In the genomic region with DNA sequence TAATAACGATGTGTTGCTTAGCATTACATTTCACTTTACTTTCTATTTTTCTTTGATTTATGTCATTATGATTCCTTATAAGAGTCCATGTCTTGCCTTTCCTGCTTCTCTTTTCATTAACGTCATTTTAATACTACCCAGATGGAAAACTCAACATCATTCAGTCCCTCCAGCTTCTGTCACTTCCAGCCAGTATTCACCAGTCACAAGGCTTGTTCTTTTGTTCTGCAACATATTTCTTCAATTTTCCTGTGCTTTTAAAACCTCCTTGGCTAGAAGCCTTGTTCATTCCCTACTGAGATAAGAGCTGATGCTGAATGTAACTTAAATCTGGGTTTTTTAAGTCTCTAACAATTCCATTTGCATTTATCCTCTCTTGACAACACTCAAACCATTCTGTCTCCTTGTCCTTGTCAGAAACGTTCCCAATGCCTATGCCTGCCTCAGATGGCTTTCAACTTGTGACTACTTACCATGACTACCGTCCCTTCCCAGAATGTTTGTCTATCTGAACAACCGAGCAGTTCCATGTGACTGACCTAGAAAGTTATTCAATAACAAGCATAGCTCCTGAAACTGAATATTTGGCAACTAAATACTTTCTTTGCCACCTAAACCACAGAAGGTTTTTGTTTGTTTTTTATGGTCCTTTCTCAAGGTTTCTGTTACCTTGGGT, we compare ENCODE assay signal across 19 cellular contexts.
DNase-seq lines count a peak whose midpoint lies in the region; ATAC-seq, FAIRE-seq and TF ChIP-seq lines count a peak whose summit lies in the region.
"Had no signal": no experiment of that assay in that cellular context is flagged by ENCODE, and none has a peak within 500 bp of the region (broad histone marks: within the 10 kb centered on the region; RNA-seq: fewer than 3 reads in every experiment).

No MANE protein-coding gene starts in this region.

- H3K4me1 Mint-ChIP-seq in brain = peaks cover 11% of the 10 kb centered on the region
- peaks cover 6% of the 10 kb centered on the region for H3K4me1 Mint-ChIP-seq in neural progenitor cell
- H3K4me1 Mint-ChIP-seq in immature natural killer cell = no peaks in the 10 kb centered on the region
- H3K4me1 Mint-ChIP-seq: activated naive CD8-positive, alpha-beta T cell treated with anti-CD3 and anti-CD28 coated beads, Interleukin-2, amount 50 U/mL, for 24 hours; natural killer cell had no signal

- H3K9me3 ChIP-seq in neural progenitor cell (ENCODE audit: low read depth) = no peaks in the 10 kb centered on the region
- H3K9me3 ChIP-seq: Caco-2 had no signal

- TF ChIP-seq CTCF in brain (conservative IDR thresholded peaks at IDR 0.05) = no peak
- TF ChIP-seq CTCF in neural progenitor cell (IDR thresholded peaks at IDR 0.05) = no peak

- no peaks in the 10 kb centered on the region for H3K27me3 ChIP-seq in neural progenitor cell

- H3K4me1 ChIP-seq in neural progenitor cell = no peaks in the 10 kb centered on the region
- H3K4me1 ChIP-seq: Caco-2 had no signal

- H3K36me3 ChIP-seq in neural progenitor cell = no peaks in the 10 kb centered on the region

- no peak overlapping the region for H3K4me3 ChIP-seq in neural progenitor cell

- DNase-seq in neural progenitor cell (ENCODE audit: low spot score) = no peak
- DNase-seq in SW 1271 (lab: John Stamatoyannopoulos, UW) = no peak
- no peak for DNase-seq in frontal cortex (ENCODE audit: low spot score in 2 of 2)
- DNase-seq in immature natural killer cell = no peak
- DNase-seq in iPS-NIHi7 (ENCODE audit: extremely low spot score) = no peak
- DNase-seq: activated CD4-positive, alpha-beta T cell treated with anti-CD3 and anti-CD28 coated beads, Interleukin-2, amount 50 U/mL, for 48 hours; activated naive CD8-positive, alpha-beta T cell treated with anti-CD3 and anti-CD28 coated beads, Interleukin-2, amount 50 U/mL, for 24 hours; activated T-cell treated with anti-CD3 and anti-CD28 coated beads, Interleukin-2, amount 50 U/mL, for 72 hours; Caco-2; left ventricle myocardium superior; MV-4-11; natural killer cell; NK-92 treated with Interleukin-12 subunit alpha and Interleukin-12 subunit beta, amount 100 ng/mL, for 24 hours had no signal

- no peak overlapping the region for H3K4me3 Mint-ChIP-seq in brain
- no peak overlapping the region for H3K4me3 Mint-ChIP-seq in neural progenitor cell
- H3K4me3 Mint-ChIP-seq in immature natural killer cell = no peak overlapping the region
- H3K4me3 Mint-ChIP-seq: activated naive CD8-positive, alpha-beta T cell treated with anti-CD3 and anti-CD28 coated beads, Interleukin-2, amount 50 U/mL, for 24 hours; activated T-cell treated with anti-CD3 and anti-CD28 coated beads, Interleukin-2, amount 50 U/mL, for 72 hours; natural killer cell; stimulated activated naive CD8-positive, alpha-beta T cell treated with anti-CD3 and anti-CD28 coated beads, Interleukin-15, Interleukin-2, amounts not matched to agents 100 ng/mL and 50 ng/mL, for 24 hours had no signal

- peak overlapping the region in 3 of 5 experiments; percentile 17 to 54 (median 26) for H3K27ac Mint-ChIP-seq in brain
- H3K27ac Mint-ChIP-seq in neural progenitor cell = peak overlapping the region; percentile 44
- H3K27ac Mint-ChIP-seq in immature natural killer cell = no peak overlapping the region
- H3K27ac Mint-ChIP-seq: activated naive CD8-positive, alpha-beta T cell treated with anti-CD3 and anti-CD28 coated beads, Interleukin-2, amount 50 U/mL, for 24 hours; activated T-cell treated with anti-CD3 and anti-CD28 coated beads, Interleukin-2, amount 50 U/mL, for 72 hours; natural killer cell; stimulated activated naive CD8-positive, alpha-beta T cell treated with anti-CD3 and anti-CD28 coated beads, Interleukin-15, Interleukin-2, amounts not matched to agents 100 ng/mL and 50 ng/mL, for 24 hours had no signal

- no peaks in the 10 kb centered on the region for H3K36me3 Mint-ChIP-seq in brain
- H3K36me3 Mint-ChIP-seq in neural progenitor cell = no peaks in the 10 kb centered on the region
- no peaks in the 10 kb centered on the region for H3K36me3 Mint-ChIP-seq in immature natural killer cell

- H3K4me2 ChIP-seq in neural progenitor cell = no peak overlapping the region

- H3K9ac ChIP-seq in neural progenitor cell = no peak overlapping the region

- no peak for FAIRE-seq in frontal cortex (lab: Jason Lieb, UNC)
- FAIRE-seq: GM18507 had no signal

- no peak overlapping the region for H2AFZ ChIP-seq in neural progenitor cell (replicated peaks)

- ATAC-seq in GM18858 (IDR thresholded peaks at IDR 0.05; ENCODE audit: unreplicated experiment) (peak; percentile 55), HG03196 (IDR thresholded peaks at IDR 0.05; ENCODE audit: unreplicated experiment) (peak; percentile 55)
- ATAC-seq: activated naive CD8-positive, alpha-beta T cell treated with anti-CD3 and anti-CD28 coated beads, Interleukin-2, amount 50 U/mL, for 24 hours; activated T-cell treated with anti-CD3 and anti-CD28 coated beads, Interleukin-2, amount 50 U/mL, for 72 hours; left ventricle myocardium superior; natural killer cell; Right ventricle myocardium inferior had no signal

- no peaks in the 10 kb centered on the region for H4K20me1 ChIP-seq in neural progenitor cell (ENCODE audit: low read depth)

- no peak overlapping the region for H3K27ac ChIP-seq in neural progenitor cell

- no peaks in the 10 kb centered on the region for H3F3A ChIP-seq in neural progenitor cell (ENCODE audit: low read depth)

- H3K79me2 ChIP-seq in neural progenitor cell (ENCODE audit: low read depth) = no peaks in the 10 kb centered on the region

- H3K27me3 Mint-ChIP-seq in brain (no peaks in the 10 kb centered on the region), neural progenitor cell (ENCODE audit: insufficient read depth, low read depth) (no peaks in the 10 kb centered on the region), immature natural killer cell (ENCODE audit: low read depth in 3 of 3) (no peaks in the 10 kb centered on the region)
- H3K27me3 Mint-ChIP-seq: activated naive CD8-positive, alpha-beta T cell treated with anti-CD3 and anti-CD28 coated beads, Interleukin-2, amount 50 U/mL, for 24 hours; stimulated activated naive CD8-positive, alpha-beta T cell treated with anti-CD3 and anti-CD28 coated beads, Interleukin-15, Interleukin-2, amounts not matched to agents 100 ng/mL and 50 ng/mL, for 24 hours had no signal

- no peaks in the 10 kb centered on the region for H3K9me3 Mint-ChIP-seq in brain
- H3K9me3 Mint-ChIP-seq in neural progenitor cell = no peaks in the 10 kb centered on the region
- H3K9me3 Mint-ChIP-seq in immature natural killer cell = peaks cover 11 to 40% (median 28%) of the 10 kb centered on the region in 6 donors
- H3K9me3 Mint-ChIP-seq: activated naive CD8-positive, alpha-beta T cell treated with anti-CD3 and anti-CD28 coated beads, Interleukin-2, amount 50 U/mL, for 24 hours; stimulated activated naive CD8-positive, alpha-beta T cell treated with anti-CD3 and anti-CD28 coated beads, Interleukin-15, Interleukin-2, amounts not matched to agents 100 ng/mL and 50 ng/mL, for 24 hours had no signal

Comparison
In these comparisons a context has a peak if more than half of its experiments do, and no peak if none do; other contexts are left out.
1. H3K27ac Mint-ChIP-seq: peak in brain (3 of 5) and neural progenitor cell (single experiment); none in immature natural killer cell (0 of 6).